17 cellular contexts compared by ENCODE assay signal in genomic region chr5:169050146-169050571, GRCh38.
DNase-seq lines count a peak whose midpoint lies in the region; ATAC-seq and TF ChIP-seq lines count a peak whose summit lies in the region.
"Had no signal": no experiment of that assay in that cellular context is flagged by ENCODE, and none has a peak within 500 bp of the region (broad histone marks: within the 10 kb centered on the region; RNA-seq: fewer than 3 reads in every experiment).

No MANE protein-coding gene starts in this region.

- no peak for TF ChIP-seq CTCF in AG09309 (IDR thresholded peaks at IDR 0.05; ENCODE audit: control insufficient read depth, insufficient read depth, low read depth, low read length, missing control alignments)
- no peak for TF ChIP-seq CTCF in coronary artery (IDR thresholded peaks at IDR 0.05)

- DNase-seq in AG09309 (ENCODE audit: low read depth) (peak; percentile 49), MG63 (peak; percentile 97), coronary artery (ENCODE audit: low spot score) (no peak), midbrain (lab: John Stamatoyannopoulos, UW) (peak; percentile 49), erythroblast (lab: John Stamatoyannopoulos, UW) (no peak), HCEC 1CT (no peak)
- DNase-seq: activated CD8-positive, alpha-beta T cell treated with anti-CD3 and anti-CD28 coated beads, Interleukin-2, amount 10 ng/mL, durations not matched to agents 7 days and 5 days; DMS153; endodermal cell; left ventricle myocardium superior; NCI-H146; NCI-H526 treated with DMSO at 0.1 percent for 48 hours; T-helper 2 cell had no signal

- no peak overlapping the region for H3K4me3 ChIP-seq in AG09309 (ENCODE audit: control insufficient read depth, low read depth, low read length)
- no peak overlapping the region for H3K4me3 ChIP-seq in MG63
- H3K4me3 ChIP-seq in coronary artery, result peak overlapping the region; percentile 52
- H3K4me3 ChIP-seq: A549, tibial nerve had no signal

- H3K27ac ChIP-seq in coronary artery, result peak overlapping the region in 1 of 2 donors; percentile 44
- H3K27ac ChIP-seq: A549, tibial nerve had no signal

- no peaks in the 10 kb centered on the region for H3K36me3 ChIP-seq in MG63
- H3K36me3 ChIP-seq: tibial nerve had no signal

- no peak for TF ChIP-seq POLR2A in erythroblast (IDR thresholded peaks at IDR 0.05; ENCODE audit: low read length)

- H3K27me3 ChIP-seq in MG63, result no peaks in the 10 kb centered on the region
- H3K27me3 ChIP-seq: tibial nerve had no signal

- no peaks in the 10 kb centered on the region for H3K9me3 ChIP-seq in MG63
- H3K9me3 ChIP-seq: A549, tibial nerve had no signal

- no peak for ATAC-seq in GM18868 (IDR thresholded peaks at IDR 0.05; ENCODE audit: unreplicated experiment)
- ATAC-seq in GM19324 (IDR thresholded peaks at IDR 0.05; ENCODE audit: low FRiP score, unreplicated experiment), result no peak
- ATAC-seq: activated CD8-positive, alpha-beta T cell treated with anti-CD3 and anti-CD28 coated beads, Interleukin-2, amount 10 ng/mL, durations not matched to agents 7 days and 5 days; left ventricle myocardium superior had no signal

Comparison
In these comparisons a context has a peak if more than half of its experiments do, and no peak if none do; other contexts are left out.
1. DNase-seq: peak in AG09309 (single experiment), MG63 (single experiment) and midbrain (single experiment); none in coronary artery (single experiment), erythroblast (0 of 2) and HCEC 1CT (single experiment).